ENCODE assay signal across 26 cellular contexts in genomic region chr1:165070675-165071074, GRCh38.
"Had no signal": no experiment of that assay in that cellular context is flagged by ENCODE, and none has a peak within 500 bp of the region (broad histone marks: within the 10 kb centered on the region; RNA-seq: fewer than 3 reads in every experiment).

No MANE protein-coding gene starts in this region.

- H3K4me1 Mint-ChIP-seq: activated naive CD8-positive, alpha-beta T cell treated with anti-CD3 and anti-CD28 coated beads, Interleukin-2, amount 50 U/mL, for 24 hours had no signal

- H3K4me2 ChIP-seq: SK-N-SH had no signal

- ATAC-seq: activated CD4-positive, CD25-positive, alpha-beta regulatory T cell treated with anti-CD3 and anti-CD28 coated beads, Interleukin-2, amount 50 U/mL, for 24 hours; activated CD8-positive, alpha-beta T cell treated with anti-CD3 and anti-CD28 coated beads, Interleukin-2, amount 10 ng/mL, durations not matched to agents 7 days and 5 days; activated naive CD4-positive, alpha-beta T cell treated with anti-CD3 and anti-CD28 coated beads, Interleukin-2, amount 50 U/mL, for 72 hours; activated naive CD8-positive, alpha-beta T cell treated with anti-CD3 and anti-CD28 coated beads, Interleukin-2, amount 50 U/mL, for 24 hours had no signal

- H3K27ac Mint-ChIP-seq: activated CD8-positive, alpha-beta T cell treated with anti-CD3 and anti-CD28 coated beads, Interleukin-2, amount 10 ng/mL, durations not matched to agents 7 days and 5 days; activated naive CD4-positive, alpha-beta T cell treated with anti-CD3 and anti-CD28 coated beads, Interleukin-2, amount 50 U/mL, for 72 hours; activated naive CD8-positive, alpha-beta T cell treated with anti-CD3 and anti-CD28 coated beads, Interleukin-2, amount 50 U/mL, for 24 hours; brain had no signal

- H3K27ac ChIP-seq: cardiac muscle cell, Peyer's patch, RWPE1, SJCRH30, WERI-Rb-1 had no signal

- H3K9ac ChIP-seq: SK-N-SH had no signal

- H3K4me3 Mint-ChIP-seq: activated CD8-positive, alpha-beta T cell treated with anti-CD3 and anti-CD28 coated beads, Interleukin-2, amount 10 ng/mL, durations not matched to agents 7 days and 5 days; activated naive CD8-positive, alpha-beta T cell treated with anti-CD3 and anti-CD28 coated beads, Interleukin-2, amount 50 U/mL, for 24 hours; brain had no signal

- H3K27me3 ChIP-seq: cardiac muscle cell, Peyer's patch, SJCRH30 had no signal

- H3K4me1 ChIP-seq: Peyer's patch, SJCRH30 had no signal

- H3K4me3 ChIP-seq: cardiac muscle cell, Peyer's patch, SJCRH30 had no signal

- H3K9me2 ChIP-seq: SK-N-SH had no signal

- H3K9me3 Mint-ChIP-seq: activated naive CD4-positive, alpha-beta T cell treated with anti-CD3 and anti-CD28 coated beads, Interleukin-2, amount 50 U/mL, for 72 hours; activated naive CD8-positive, alpha-beta T cell treated with anti-CD3 and anti-CD28 coated beads, Interleukin-2, amount 50 U/mL, for 24 hours; brain had no signal

- DNase-seq: activated CD4-positive, alpha-beta T cell treated with anti-CD3 and anti-CD28 coated beads for 4 hours; activated CD8-positive, alpha-beta memory T cell treated with anti-CD3 and anti-CD28 coated beads, Interleukin-2, amount 50 U/mL, for 48 hours; activated CD8-positive, alpha-beta T cell treated with anti-CD3 and anti-CD28 coated beads, Interleukin-2, amount 10 ng/mL, durations not matched to agents 7 days and 5 days; activated naive CD8-positive, alpha-beta T cell treated with anti-CD3 and anti-CD28 coated beads, Interleukin-2, amount 50 U/mL, for 24 hours; activated T-cell treated with anti-CD3 and anti-CD28 coated beads, Interleukin-2, amount 50 U/mL, for 1 hour; amniotic stem cell; cerebellar nuclear complex; KG1; NCI-H1417 treated with DMSO at 0.1 percent for 48 hours; NCI-H1694; NCI-H2029; NCI-H446 treated with DMSO at 0.1 percent for 48 hours; NCI-H524 treated with DMSO at 0.1 percent for 48 hours; NCI-H82; OCI-M1; Peyer's patch; Right ventricle myocardium superior; SJCRH30; SK-N-SH; T-helper 1 cell; WERI-Rb-1 had no signal

- H3K9me3 ChIP-seq: Peyer's patch, SJCRH30, SK-N-SH had no signal

- H3K36me3 ChIP-seq: cardiac muscle cell, Peyer's patch, SJCRH30, WERI-Rb-1 had no signal

- H3K36me3 Mint-ChIP-seq: activated naive CD4-positive, alpha-beta T cell treated with anti-CD3 and anti-CD28 coated beads, Interleukin-2, amount 50 U/mL, for 72 hours; brain had no signal

- H3K27me3 Mint-ChIP-seq: activated naive CD8-positive, alpha-beta T cell treated with anti-CD3 and anti-CD28 coated beads, Interleukin-2, amount 50 U/mL, for 24 hours; brain had no signal
